In the genomic region with DNA sequence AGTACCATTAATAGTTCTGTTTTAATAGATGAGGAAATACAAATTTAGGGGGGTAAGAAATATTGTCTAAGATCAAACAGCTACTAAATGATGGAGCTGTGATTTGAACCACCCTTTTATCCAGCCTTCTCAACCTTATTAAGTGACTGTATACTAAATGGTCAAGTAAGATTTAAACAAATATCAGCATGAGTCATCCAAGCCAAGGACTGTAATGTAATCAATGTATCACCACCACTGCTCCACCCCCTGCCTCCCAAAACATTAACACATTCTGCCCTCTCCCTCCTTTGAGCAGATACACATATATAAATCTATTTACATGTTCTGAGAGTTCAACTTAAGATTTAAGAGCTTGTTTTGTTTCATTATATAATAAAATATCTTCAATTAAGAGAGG, we compare ENCODE assay signal across 24 cellular contexts. TPM values are rescaled to one million over a fixed set of nuclear protein-coding genes. Genes with fewer than 3 reads are reported as not detected.
A peak's percentile ranks its signal among the peaks of the same experiment; 100 is the strongest.
DNase-seq lines count a peak whose midpoint lies in the region; ATAC-seq, FAIRE-seq and TF ChIP-seq lines count a peak whose summit lies in the region.
"Had no signal": no experiment of that assay in that cellular context is flagged by ENCODE, and none has a peak within 500 bp of the region (broad histone marks: within the 10 kb centered on the region; RNA-seq: fewer than 3 reads in every experiment).

No MANE protein-coding gene starts in this region.

- POLR2A ChIA-PET in HepG2 (lab: Yijun Ruan, JAX) = interaction anchor here (1.3 kb wide), 1 partner anchor 264 kb away, joined by 3 read pairs; no protein-coding TSS in a partner anchor

- no peaks in the 10 kb centered on the region for H3K27me3 ChIP-seq in mammary epithelial cell (ENCODE audit: insufficient read depth, low read length)
- no peaks in the 10 kb centered on the region for H3K27me3 ChIP-seq in HepG2 (ENCODE audit: control insufficient read depth in 1 of 2, insufficient read depth in 2 of 2, low read length in 2 of 2)
- H3K27me3 ChIP-seq: cardiac muscle cell, left lung, neutrophil, right atrium auricular region, vagina had no signal

- H3K27ac ChIP-seq in mammary epithelial cell (ENCODE audit: insufficient read depth, low read depth, low read length) (no peak overlapping the region), HepG2 (ENCODE audit: extremely low read length, insufficient read depth, low read length) (no peak overlapping the region)
- H3K27ac ChIP-seq: cardiac muscle cell, left lung, neutrophil, PC-9, right atrium auricular region, SK-N-MC, vagina had no signal

- H3K79me2 ChIP-seq in mammary epithelial cell (ENCODE audit: insufficient read depth, low read length) (no peaks in the 10 kb centered on the region), HepG2 (ENCODE audit: insufficient read depth, low read length) (no peaks in the 10 kb centered on the region)

- no TSS peak for BruUV-seq in mammary epithelial cell (replicated peaks; lab: Mats Ljungman, UMichigan)
- no TSS peak for BruUV-seq in HepG2 (replicated peaks; lab: Mats Ljungman, UMichigan)

- no peak for TF ChIP-seq POLR2A in HepG2 (IDR thresholded peaks at IDR 0.05; ENCODE audit: insufficient read depth in 1 of 2, low read depth in 2 of 2, low read length in 2 of 2)

- no peak for TF ChIP-seq RAD21 in HepG2 (CRISPR knock-in tag; IDR thresholded peaks at IDR 0.05)

- intact Hi-C loops in mammary epithelial cell (cut with micrococcal nuclease) (no loop called here), HepG2 (cut with micrococcal nuclease; ENCODE audit: unreplicated experiment) (no loop called here)

- TF ChIP-seq CTCF in mammary epithelial cell (conservative IDR thresholded peaks at IDR 0.05 in 1 of 2, IDR thresholded peaks at IDR 0.05 in 1 of 2; ENCODE audit: extremely low read depth in 1 of 2, insufficient read depth in 1 of 2, low read depth in 1 of 2, low read length in 2 of 2) = no peak
- no peak for TF ChIP-seq CTCF in HepG2 (CRISPR knock-in tag; IDR thresholded peaks at IDR 0.05)

- TF ChIP-seq EP300 in HepG2 (IDR thresholded peaks at IDR 0.05; ENCODE audit: low read depth in 2 of 2, low read length in 2 of 2) = no peak
- no peak for TF ChIP-seq EP300 in HepG2 (CRISPR knock-in tag; IDR thresholded peaks at IDR 0.05; ENCODE audit: borderline replicate concordance)

- no peaks in the 10 kb centered on the region for H3K9me3 ChIP-seq in mammary epithelial cell (replicated peaks; ENCODE audit: insufficient read depth, low read length)
- H3K9me3 ChIP-seq in HepG2 (ENCODE audit: low read length) = no peaks in the 10 kb centered on the region
- H3K9me3 ChIP-seq: left lung, neutrophil, right atrium auricular region, vagina had no signal

- H4K20me1 ChIP-seq in mammary epithelial cell (ENCODE audit: insufficient read depth, low read length) (no peaks in the 10 kb centered on the region), HepG2 (ENCODE audit: insufficient read depth, low read length) (no peaks in the 10 kb centered on the region)

- H3K36me3 ChIP-seq in mammary epithelial cell (ENCODE audit: insufficient read depth, low read length) (peaks cover 7% of the 10 kb centered on the region), HepG2 (replicated peaks in 1 of 2; ENCODE audit: control insufficient read depth in 1 of 2, insufficient read depth in 2 of 2, low read length in 2 of 2) (peaks cover 3 to 21% of the 10 kb centered on the region in 2 experiments; a peak in 4 of 5 replicates)
- H3K36me3 ChIP-seq: cardiac muscle cell had no signal

- H3K9ac ChIP-seq in mammary epithelial cell (ENCODE audit: insufficient read depth, low read length) (no peak overlapping the region), HepG2 (ENCODE audit: insufficient read depth, low read depth, low read length) (no peak overlapping the region)

- dilution Hi-C loops in mammary epithelial cell (cut with HindIII; ENCODE audit: low sequenced_read_pairs) = no loop called here

- CTCF ChIA-PET in mammary epithelial cell (lab: Charles Lee; ENCODE audit: low non-redundant PET) (no interaction called here), HepG2 (lab: Yijun Ruan, JAX; ENCODE audit: low intra/inter-chr PET ratio, low total read pairs) (no interaction called here)

- H3K4me2 ChIP-seq in mammary epithelial cell (ENCODE audit: insufficient read depth, low read depth, low read length) (no peak overlapping the region), HepG2 (ENCODE audit: low read depth, low read length) (no peak overlapping the region)
- H3K4me2 ChIP-seq: PC-9 had no signal

- H3K4me1 ChIP-seq in mammary epithelial cell (ENCODE audit: insufficient read depth, low read length) = no peaks in the 10 kb centered on the region
- H3K4me1 ChIP-seq in HepG2 (ENCODE audit: insufficient read depth, low read length) = no peaks in the 10 kb centered on the region
- H3K4me1 ChIP-seq: left lung, vagina had no signal

- DNase-seq in ELR (ENCODE audit: low read depth) (peak; percentile 87), NCI-H69 (lab: John Stamatoyannopoulos, UW) (peak; percentile 11), mammary epithelial cell (peak; percentile 43), HepG2 (ENCODE audit: low spot score) (peak; percentile 31), iPS-NIHi11 (ENCODE audit: low spot score) (no peak)
- DNase-seq: activated B cell treated with CpG ODN at 0.5 μM for 24 hours; activated CD8-positive, alpha-beta memory T cell treated with anti-CD3 and anti-CD28 coated beads for 24 hours; activated T-cell treated with anti-CD3 and anti-CD28 coated beads, Interleukin-2, amount 50 U/mL, for 72 hours; CD4-positive, alpha-beta T cell; DMS153; left lung; NCI-H1417 treated with DMSO at 0.1 percent for 48 hours; NCI-H2171; NCI-H748 treated with DMSO at 0.1 percent for 48 hours; PC-9 had no signal

- FAIRE-seq in HepG2 (lab: Jason Lieb, UNC) = no peak
- FAIRE-seq: HTR-8/SVneo had no signal

- ATAC-seq in HepG2 = peak; percentile 27; the same call in 1 of the 3 replicates
- no peak for ATAC-seq in GM18511 (IDR thresholded peaks at IDR 0.05; ENCODE audit: unreplicated experiment)
- ATAC-seq in HG02840 (IDR thresholded peaks at IDR 0.05; ENCODE audit: low FRiP score, unreplicated experiment) = no peak
- ATAC-seq in GM18520 (IDR thresholded peaks at IDR 0.05; ENCODE audit: unreplicated experiment) = no peak
- ATAC-seq: activated T-cell treated with anti-CD3 and anti-CD28 coated beads, Interleukin-2, amount 50 U/mL, for 72 hours; left lung had no signal

- H2AFZ ChIP-seq in mammary epithelial cell (ENCODE audit: low read depth, low read length) (no peak overlapping the region), HepG2 (ENCODE audit: low read length) (no peak overlapping the region)
- H2AFZ ChIP-seq: PC-9 had no signal

- H3K4me3 ChIP-seq in mammary epithelial cell (replicated peaks in 1 of 3; ENCODE audit: insufficient read depth in 1 of 3, low read depth in 2 of 3, low read length in 3 of 3) = no peak overlapping the region
- no peak overlapping the region for H3K4me3 ChIP-seq in HepG2 (replicated peaks in 1 of 3; ENCODE audit: insufficient read depth in 1 of 3, low read depth in 2 of 3, low read length in 3 of 3)
- H3K4me3 ChIP-seq: cardiac muscle cell, left lung, PC-9, right atrium auricular region, SK-N-MC, vagina had no signal

- in situ Hi-C loops in mammary epithelial cell (cut with MboI; ENCODE audit: low sequenced_read_pairs in 2 of 2) (no loop called here), HepG2 (cut with HindIII; ENCODE audit: extremely low pct_ligation_motif_present, low pct_unique_long_range_greater_than_20kb) (no loop called here)

TF ChIP-seq in HepG2, 621 proteins besides CTCF, POLR2A, EP300 and RAD21:
- TF ChIP-seq JUN (CRISPR knock-in tag; IDR thresholded peaks at IDR 0.05) (no peak), SP5 (CRISPR knock-in tag; IDR thresholded peaks at IDR 0.05; ENCODE audit: borderline replicate concordance, low read depth) (0 out of 2 replicates have a peak, but pooled peaks have one; percentile 33), FOSL2 (CRISPR knock-in tag; IDR thresholded peaks at IDR 0.05) (peak; percentile 59)

RNA-seq across cellular contexts. Expression of a gene that starts 58.9 kb away (rescaled TPM):
- total RNA-seq in mammary epithelial cell (10 to 100 TPM; 18.2 to 20.7 TPM), HepG2 (2016; rRNA removed; fragmentation: Illumina TruSeq; extraction: Trizol) (32.7 and 54.1 TPM in 2 replicates)
- polyA plus RNA-seq in mammary epithelial cell (9.8 TPM), HepG2 (2011; rRNA removed) (7.5 and 10.3 TPM in 2 replicates)
- 7.4 TPM for polyA minus RNA-seq in mammary epithelial cell
- 6.3 and 7.2 TPM in 2 replicates for total RNA-seq in HepG2 (2016; cell fraction: cytosol; rRNA removed; fragmentation: Illumina TruSeq; extraction: Trizol; ENCODE audit: low read depth)
- total RNA-seq in HepG2 (2016; cell fraction: insoluble cytoplasmic fraction; rRNA removed; fragmentation: Illumina TruSeq; extraction: Trizol) = 33.6 and 56.2 TPM in 2 replicates
- 13.8 and 19.0 TPM in 2 replicates for total RNA-seq in HepG2 (2016; cell fraction: membrane; rRNA removed; fragmentation: Illumina TruSeq; extraction: Trizol)
- total RNA-seq in HepG2 (2016; cell fraction: nucleus; rRNA removed; fragmentation: Illumina TruSeq; extraction: Trizol) = 30.8 and 31.2 TPM in 2 replicates
- 3.3 and 5.2 TPM in 2 replicates for polyA plus RNA-seq in HepG2 (2011; cell fraction: cytosol; rRNA removed)
- 5.3 and 7.6 TPM in 2 replicates for polyA plus RNA-seq in HepG2 (2011; cell fraction: nucleus; rRNA removed)
- polyA plus RNA-seq in HepG2 (2012) = 7.8 and 12.7 TPM in 2 replicates
- 1.8 and 1.9 TPM in 2 replicates for polyA plus RNA-seq in HepG2 (2016; cell fraction: cytosol; fragmentation: Illumina TruSeq; extraction: Trizol; ENCODE audit: low read depth)
- 43.1 and 49.1 TPM in 2 replicates for polyA plus RNA-seq in HepG2 (2016; cell fraction: insoluble cytoplasmic fraction; fragmentation: Illumina TruSeq; extraction: Trizol; ENCODE audit: low read depth)
- polyA plus RNA-seq in HepG2 (2016; cell fraction: membrane; fragmentation: Illumina TruSeq; extraction: Trizol; ENCODE audit: low read depth) = 5.4 and 6.1 TPM in 2 replicates
- 31.4 and 32.6 TPM in 2 replicates for polyA plus RNA-seq in HepG2 (2016; cell fraction: nucleus; fragmentation: Illumina TruSeq; extraction: Trizol; ENCODE audit: insufficient read depth, low read depth)
- 2.3 and 3.8 TPM in 2 replicates for polyA minus RNA-seq in HepG2 (2011; rRNA and poly(A)+ RNA removed; ENCODE audit: low replicate concordance)
- polyA minus RNA-seq in HepG2 (2011; cell fraction: cytosol; rRNA and poly(A)+ RNA removed) = 7.3 and 9.4 TPM in 2 replicates
- polyA minus RNA-seq in HepG2 (2011; cell fraction: nucleus; rRNA and poly(A)+ RNA removed) = 24.2 and 25.4 TPM in 2 replicates
